3 cellular contexts compared by ENCODE assay signal in the genomic region with DNA sequence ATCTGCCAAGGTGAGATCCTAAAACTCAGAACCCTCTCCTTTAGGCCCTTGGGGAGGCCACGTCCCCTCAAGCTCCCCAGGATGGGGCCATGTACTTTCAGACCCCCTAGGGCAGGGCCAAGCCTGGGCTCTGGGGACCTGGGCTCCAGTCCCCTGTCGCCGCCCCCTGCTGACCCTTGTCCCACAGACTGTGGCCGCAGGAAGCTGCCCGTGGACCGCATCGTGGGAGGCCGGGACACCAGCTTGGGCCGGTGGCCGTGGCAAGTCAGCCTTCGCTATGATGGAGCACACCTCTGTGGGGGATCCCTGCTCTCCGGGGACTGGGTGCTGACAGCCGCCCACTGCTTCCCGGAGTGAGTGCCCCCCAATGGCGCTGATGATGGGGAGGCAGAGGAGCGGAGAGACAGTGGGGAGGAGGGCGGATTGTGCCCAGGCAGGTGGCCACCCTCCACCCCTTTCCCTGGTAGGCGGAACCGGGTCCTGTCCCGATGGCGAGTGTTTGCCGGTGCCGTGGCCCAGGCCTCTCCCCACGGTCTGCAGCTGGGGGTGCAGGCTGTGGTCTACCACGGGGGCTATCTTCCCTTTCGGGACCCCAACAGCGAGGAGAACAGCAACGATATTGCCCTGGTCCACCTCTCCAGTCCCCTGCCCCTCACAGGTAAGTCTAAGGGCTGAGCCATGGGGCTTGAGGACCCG.
TF ChIP-seq lines count a peak whose summit lies in the region.

No MANE protein-coding gene starts in this region.

TF ChIP-seq in HEK293, 187 proteins besides CTCF, POLR2A, EP300 and RAD21:
- TF ChIP-seq GLIS2 (tag by site-specific recombination; IDR thresholded peaks at IDR 0.05) (peak; percentile 31; the same call in 1 of the 2 replicates), ZNF354C (tag by site-specific recombination; IDR thresholded peaks at IDR 0.05; ENCODE audit: borderline replicate concordance, low read depth) (no peak), ZIC2 (tag by site-specific recombination; IDR thresholded peaks at IDR 0.05) (peak; percentile 47; the same call in 1 of the 2 replicates), ZNF121 (tag by site-specific recombination; IDR thresholded peaks at IDR 0.05) (no peak)

TF ChIP-seq in H1, 55 proteins besides CTCF, POLR2A, EP300 and RAD21:
- TF ChIP-seq CBX8 (IDR thresholded peaks at IDR 0.05; ENCODE audit: borderline replicate concordance, low read depth, low read length) = no peak
- TF ChIP-seq ASH2L (IDR thresholded peaks at IDR 0.05; ENCODE audit: low read length) = no peak
- no peak for TF ChIP-seq EZH2 (IDR thresholded peaks at IDR 0.05; ENCODE audit: low read depth, low read length, severe bottlenecking)
- no peak for TF ChIP-seq CHD7 (IDR thresholded peaks at IDR 0.05; ENCODE audit: insufficient replicate concordance, low read length)
- no peak for TF ChIP-seq MAX (IDR thresholded peaks at IDR 0.05)
- no peak for TF ChIP-seq KDM1A (IDR thresholded peaks at IDR 0.05; ENCODE audit: borderline replicate concordance, low read length)
- no peak for TF ChIP-seq FOSL1 (IDR thresholded peaks at IDR 0.05; ENCODE audit: insufficient read depth, low read depth, low read length)
- no peak for TF ChIP-seq CEBPB (IDR thresholded peaks at IDR 0.05; ENCODE audit: low read depth, low read length)
- TF ChIP-seq MAFK (IDR thresholded peaks at IDR 0.05; ENCODE audit: low read depth, low read length) = no peak

TF ChIP-seq in liver, 16 proteins besides CTCF, POLR2A, EP300 and RAD21:
- no peak for TF ChIP-seq RXRA (IDR thresholded peaks at IDR 0.05)
- TF ChIP-seq, protein P1, sequence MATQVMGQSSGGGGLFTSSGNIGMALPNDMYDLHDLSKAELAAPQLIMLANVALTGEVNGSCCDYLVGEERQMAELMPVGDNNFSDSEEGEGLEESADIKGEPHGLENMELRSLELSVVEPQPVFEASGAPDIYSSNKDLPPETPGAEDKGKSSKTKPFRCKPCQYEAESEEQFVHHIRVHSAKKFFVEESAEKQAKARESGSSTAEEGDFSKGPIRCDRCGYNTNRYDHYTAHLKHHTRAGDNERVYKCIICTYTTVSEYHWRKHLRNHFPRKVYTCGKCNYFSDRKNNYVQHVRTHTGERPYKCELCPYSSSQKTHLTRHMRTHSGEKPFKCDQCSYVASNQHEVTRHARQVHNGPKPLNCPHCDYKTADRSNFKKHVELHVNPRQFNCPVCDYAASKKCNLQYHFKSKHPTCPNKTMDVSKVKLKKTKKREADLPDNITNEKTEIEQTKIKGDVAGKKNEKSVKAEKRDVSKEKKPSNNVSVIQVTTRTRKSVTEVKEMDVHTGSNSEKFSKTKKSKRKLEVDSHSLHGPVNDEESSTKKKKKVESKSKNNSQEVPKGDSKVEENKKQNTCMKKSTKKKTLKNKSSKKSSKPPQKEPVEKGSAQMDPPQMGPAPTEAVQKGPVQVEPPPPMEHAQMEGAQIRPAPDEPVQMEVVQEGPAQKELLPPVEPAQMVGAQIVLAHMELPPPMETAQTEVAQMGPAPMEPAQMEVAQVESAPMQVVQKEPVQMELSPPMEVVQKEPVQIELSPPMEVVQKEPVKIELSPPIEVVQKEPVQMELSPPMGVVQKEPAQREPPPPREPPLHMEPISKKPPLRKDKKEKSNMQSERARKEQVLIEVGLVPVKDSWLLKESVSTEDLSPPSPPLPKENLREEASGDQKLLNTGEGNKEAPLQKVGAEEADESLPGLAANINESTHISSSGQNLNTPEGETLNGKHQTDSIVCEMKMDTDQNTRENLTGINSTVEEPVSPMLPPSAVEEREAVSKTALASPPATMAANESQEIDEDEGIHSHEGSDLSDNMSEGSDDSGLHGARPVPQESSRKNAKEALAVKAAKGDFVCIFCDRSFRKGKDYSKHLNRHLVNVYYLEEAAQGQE (IDR thresholded peaks at IDR 0.05) = peak; percentile 16
